In the genomic region with DNA sequence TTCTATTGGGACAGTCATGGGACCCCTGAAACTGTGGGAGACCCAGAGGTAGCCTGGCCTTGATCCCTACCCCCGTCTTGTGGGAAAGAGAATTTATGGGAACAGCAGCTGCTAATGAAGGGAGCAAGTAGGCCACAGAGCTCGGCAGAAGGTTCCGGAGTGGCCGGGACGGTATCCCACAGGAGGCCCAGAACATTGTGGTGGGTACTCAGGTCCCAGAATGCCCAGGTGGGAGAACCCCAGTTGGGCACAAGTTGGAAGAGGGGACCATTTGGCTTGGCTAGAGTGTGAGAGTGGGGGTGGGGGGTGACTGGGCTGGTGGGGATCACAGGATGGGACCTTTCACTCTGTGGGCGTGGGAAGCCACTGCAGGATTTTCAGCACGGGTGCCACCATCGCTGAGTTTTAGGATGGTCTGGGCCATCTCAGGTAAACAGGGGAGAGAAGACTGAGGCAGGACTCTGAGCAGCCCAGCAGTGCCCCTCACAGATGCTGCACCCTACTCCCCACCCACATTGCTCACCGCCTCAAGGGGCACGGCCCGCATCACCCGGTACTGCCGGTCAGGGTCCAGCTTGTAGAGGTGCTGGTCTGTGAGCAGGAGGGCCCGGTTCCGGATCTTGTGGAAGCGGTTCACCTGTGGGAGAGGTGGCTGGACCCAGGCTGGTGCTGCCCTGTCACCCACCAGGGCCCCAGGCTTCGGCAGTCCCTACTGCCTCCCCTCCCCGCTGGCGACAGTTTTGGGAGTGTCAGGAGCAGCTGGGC, we compare ENCODE assay signal across 1 cellular context.
TF ChIP-seq lines count a peak whose summit lies in the region.

No MANE protein-coding gene starts in this region.

TF ChIP-seq in WTC11, 78 proteins besides CTCF, POLR2A, EP300 and RAD21 (continued from another document):
- TF ChIP-seq, protein P1, sequence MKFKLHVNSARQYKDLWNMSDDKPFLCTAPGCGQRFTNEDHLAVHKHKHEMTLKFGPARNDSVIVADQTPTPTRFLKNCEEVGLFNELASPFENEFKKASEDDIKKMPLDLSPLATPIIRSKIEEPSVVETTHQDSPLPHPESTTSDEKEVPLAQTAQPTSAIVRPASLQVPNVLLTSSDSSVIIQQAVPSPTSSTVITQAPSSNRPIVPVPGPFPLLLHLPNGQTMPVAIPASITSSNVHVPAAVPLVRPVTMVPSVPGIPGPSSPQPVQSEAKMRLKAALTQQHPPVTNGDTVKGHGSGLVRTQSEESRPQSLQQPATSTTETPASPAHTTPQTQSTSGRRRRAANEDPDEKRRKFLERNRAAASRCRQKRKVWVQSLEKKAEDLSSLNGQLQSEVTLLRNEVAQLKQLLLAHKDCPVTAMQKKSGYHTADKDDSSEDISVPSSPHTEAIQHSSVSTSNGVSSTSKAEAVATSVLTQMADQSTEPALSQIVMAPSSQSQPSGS (CRISPR knock-in tag; IDR thresholded peaks at IDR 0.05; ENCODE audit: borderline replicate concordance, low read depth): no peak
- no peak for TF ChIP-seq ESRRA (CRISPR knock-in tag; IDR thresholded peaks at IDR 0.05; ENCODE audit: borderline replicate concordance)
- TF ChIP-seq MYBL2 (CRISPR knock-in tag; IDR thresholded peaks at IDR 0.05): no peak
- no peak for TF ChIP-seq JAZF1 (CRISPR knock-in tag; IDR thresholded peaks at IDR 0.05)
- TF ChIP-seq, protein P2, sequence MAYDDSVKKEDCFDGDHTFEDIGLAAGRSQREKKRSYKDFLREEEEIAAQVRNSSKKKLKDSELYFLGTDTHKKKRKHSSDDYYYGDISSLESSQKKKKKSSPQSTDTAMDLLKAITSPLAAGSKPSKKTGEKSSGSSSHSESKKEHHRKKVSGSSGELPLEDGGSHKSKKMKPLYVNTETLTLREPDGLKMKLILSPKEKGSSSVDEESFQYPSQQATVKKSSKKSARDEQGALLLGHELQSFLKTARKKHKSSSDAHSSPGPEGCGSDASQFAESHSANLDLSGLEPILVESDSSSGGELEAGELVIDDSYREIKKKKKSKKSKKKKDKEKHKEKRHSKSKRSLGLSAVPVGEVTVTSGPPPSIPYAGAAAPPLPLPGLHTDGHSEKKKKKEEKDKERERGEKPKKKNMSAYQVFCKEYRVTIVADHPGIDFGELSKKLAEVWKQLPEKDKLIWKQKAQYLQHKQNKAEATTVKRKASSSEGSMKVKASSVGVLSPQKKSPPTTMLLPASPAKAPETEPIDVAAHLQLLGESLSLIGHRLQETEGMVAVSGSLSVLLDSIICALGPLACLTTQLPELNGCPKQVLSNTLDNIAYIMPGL (CRISPR knock-in tag; IDR thresholded peaks at IDR 0.05): no peak
- TF ChIP-seq, protein P3, sequence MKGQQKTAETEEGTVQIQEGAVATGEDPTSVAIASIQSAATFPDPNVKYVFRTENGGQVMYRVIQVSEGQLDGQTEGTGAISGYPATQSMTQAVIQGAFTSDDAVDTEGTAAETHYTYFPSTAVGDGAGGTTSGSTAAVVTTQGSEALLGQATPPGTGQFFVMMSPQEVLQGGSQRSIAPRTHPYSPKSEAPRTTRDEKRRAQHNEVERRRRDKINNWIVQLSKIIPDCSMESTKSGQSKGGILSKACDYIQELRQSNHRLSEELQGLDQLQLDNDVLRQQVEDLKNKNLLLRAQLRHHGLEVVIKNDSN (CRISPR knock-in tag; IDR thresholded peaks at IDR 0.05): no peak
- TF ChIP-seq ZNF219 (CRISPR knock-in tag; IDR thresholded peaks at IDR 0.05; ENCODE audit: borderline replicate concordance): no peak
- TF ChIP-seq, protein P4, sequence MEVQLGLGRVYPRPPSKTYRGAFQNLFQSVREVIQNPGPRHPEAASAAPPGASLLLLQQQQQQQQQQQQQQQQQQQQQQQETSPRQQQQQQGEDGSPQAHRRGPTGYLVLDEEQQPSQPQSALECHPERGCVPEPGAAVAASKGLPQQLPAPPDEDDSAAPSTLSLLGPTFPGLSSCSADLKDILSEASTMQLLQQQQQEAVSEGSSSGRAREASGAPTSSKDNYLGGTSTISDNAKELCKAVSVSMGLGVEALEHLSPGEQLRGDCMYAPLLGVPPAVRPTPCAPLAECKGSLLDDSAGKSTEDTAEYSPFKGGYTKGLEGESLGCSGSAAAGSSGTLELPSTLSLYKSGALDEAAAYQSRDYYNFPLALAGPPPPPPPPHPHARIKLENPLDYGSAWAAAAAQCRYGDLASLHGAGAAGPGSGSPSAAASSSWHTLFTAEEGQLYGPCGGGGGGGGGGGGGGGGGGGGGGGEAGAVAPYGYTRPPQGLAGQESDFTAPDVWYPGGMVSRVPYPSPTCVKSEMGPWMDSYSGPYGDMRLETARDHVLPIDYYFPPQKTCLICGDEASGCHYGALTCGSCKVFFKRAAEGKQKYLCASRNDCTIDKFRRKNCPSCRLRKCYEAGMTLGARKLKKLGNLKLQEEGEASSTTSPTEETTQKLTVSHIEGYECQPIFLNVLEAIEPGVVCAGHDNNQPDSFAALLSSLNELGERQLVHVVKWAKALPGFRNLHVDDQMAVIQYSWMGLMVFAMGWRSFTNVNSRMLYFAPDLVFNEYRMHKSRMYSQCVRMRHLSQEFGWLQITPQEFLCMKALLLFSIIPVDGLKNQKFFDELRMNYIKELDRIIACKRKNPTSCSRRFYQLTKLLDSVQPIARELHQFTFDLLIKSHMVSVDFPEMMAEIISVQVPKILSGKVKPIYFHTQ (CRISPR knock-in tag; IDR thresholded peaks at IDR 0.05): no peak
- no peak for TF ChIP-seq TP53 (CRISPR knock-in tag; IDR thresholded peaks at IDR 0.05)
- no peak for TF ChIP-seq ZNF423 (CRISPR knock-in tag; IDR thresholded peaks at IDR 0.05)
- TF ChIP-seq, protein P5, sequence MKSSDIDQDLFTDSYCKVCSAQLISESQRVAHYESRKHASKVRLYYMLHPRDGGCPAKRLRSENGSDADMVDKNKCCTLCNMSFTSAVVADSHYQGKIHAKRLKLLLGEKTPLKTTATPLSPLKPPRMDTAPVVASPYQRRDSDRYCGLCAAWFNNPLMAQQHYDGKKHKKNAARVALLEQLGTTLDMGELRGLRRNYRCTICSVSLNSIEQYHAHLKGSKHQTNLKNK (CRISPR knock-in tag; IDR thresholded peaks at IDR 0.05): no peak
